ENCODE assay signal across 8 cellular contexts in genomic region chr1:227786673-227787512, GRCh38. TPM values are rescaled to one million over a fixed set of nuclear protein-coding genes. Genes with fewer than 3 reads are reported as not detected.
DNase-seq lines count a peak whose midpoint lies in the region; ATAC-seq and TF ChIP-seq lines count a peak whose summit lies in the region.

No MANE protein-coding gene starts in this region.

- ATAC-seq in stimulated activated naive CD8-positive, alpha-beta T cell treated with anti-CD3 and anti-CD28 coated beads, Interleukin-15, Interleukin-2, amounts not matched to agents 100 U/mL and 50 U/mL, for 24 hours: no peak
- ATAC-seq in HG03442 (IDR thresholded peaks at IDR 0.05; ENCODE audit: unreplicated experiment): no peak
- ATAC-seq in HG03571 (IDR thresholded peaks at IDR 0.05; ENCODE audit: unreplicated experiment): no peak

- no peaks in the 10 kb centered on the region for H3K9me3 ChIP-seq in left ventricle myocardium inferior (replicated peaks)

- H3K27me3 Mint-ChIP-seq in stimulated activated naive CD8-positive, alpha-beta T cell treated with anti-CD3 and anti-CD28 coated beads, Interleukin-15, Interleukin-2, amounts not matched to agents 100 ng/mL and 50 ng/mL, for 24 hours: peaks cover 4% of the 10 kb centered on the region
- H3K27me3 Mint-ChIP-seq in activated CD4-positive, alpha-beta memory T cell treated with anti-CD3 and anti-CD28 coated beads, Interleukin-2, amount 10 ng/mL, durations not matched to agents 7 days and 5 days: peaks cover 5% of the 10 kb centered on the region

- H3K4me3 ChIP-seq in left ventricle myocardium inferior: peak overlapping the region; percentile 73
- H3K4me3 ChIP-seq in retinal pigment epithelial cell (ENCODE audit: low read length): peak overlapping the region; percentile 65

- peaks cover 27% of the 10 kb centered on the region for H3K4me1 ChIP-seq in left ventricle myocardium inferior

- peaks cover 3% of the 10 kb centered on the region for H3K36me3 ChIP-seq in left ventricle myocardium inferior

- no peak overlapping the region for H3K27ac Mint-ChIP-seq in stimulated activated naive CD8-positive, alpha-beta T cell treated with anti-CD3 and anti-CD28 coated beads, Interleukin-15, Interleukin-2, amounts not matched to agents 100 ng/mL and 50 ng/mL, for 24 hours
- peak overlapping the region; percentile 52 for H3K27ac Mint-ChIP-seq in activated CD4-positive, alpha-beta memory T cell treated with anti-CD3 and anti-CD28 coated beads, Interleukin-2, amount 10 ng/mL, durations not matched to agents 7 days and 5 days

- peak overlapping the region; percentile 74 for H3K4me3 Mint-ChIP-seq in stimulated activated naive CD8-positive, alpha-beta T cell treated with anti-CD3 and anti-CD28 coated beads, Interleukin-15, Interleukin-2, amounts not matched to agents 100 ng/mL and 50 ng/mL, for 24 hours
- H3K4me3 Mint-ChIP-seq in activated CD4-positive, alpha-beta memory T cell treated with anti-CD3 and anti-CD28 coated beads, Interleukin-2, amount 10 ng/mL, durations not matched to agents 7 days and 5 days: peak overlapping the region; percentile 75

- peaks cover 20% of the 10 kb centered on the region for H3K27me3 ChIP-seq in left ventricle myocardium inferior (ENCODE audit: low read depth)

- DNase-seq in stimulated activated naive CD8-positive, alpha-beta T cell treated with anti-CD3 and anti-CD28 coated beads, Interleukin-15, Interleukin-2, amounts not matched to agents 100 U/mL and 50 U/mL, for 24 hours: no peak
- DNase-seq in activated CD4-positive, alpha-beta memory T cell treated with anti-CD3 and anti-CD28 coated beads, Interleukin-2, amount 10 ng/mL, durations not matched to agents 7 days and 5 days: no peak
- DNase-seq in left ventricle myocardium inferior (no peak), retinal pigment epithelial cell (ENCODE audit: low read depth) (no peak), NCI-H1105 (lab: John Stamatoyannopoulos, UW) (no peak)

- TF ChIP-seq CTCF in left ventricle myocardium inferior (IDR thresholded peaks at IDR 0.05; ENCODE audit: borderline replicate concordance): no peak
- TF ChIP-seq CTCF in retinal pigment epithelial cell (conservative IDR thresholded peaks at IDR 0.05; ENCODE audit: low read depth, low read length): no peak

- H3K27ac ChIP-seq in left ventricle myocardium inferior (replicated peaks): peak overlapping the region; percentile 70

- POLR2A ChIA-PET in activated CD4-positive, alpha-beta memory T cell treated with anti-CD3 and anti-CD28 coated beads, Interleukin-2, amount 10 ng/mL, durations not matched to agents 7 days and 5 days (lab: Charles Lee): interaction anchor here (0.7 to 1.9 kb wide), 7 partner anchors 11 to 379 kb away, joined by 3 to 9 read pairs (median 5); partner anchors contain the start of gene IBA57

- H3K36me3 Mint-ChIP-seq in stimulated activated naive CD8-positive, alpha-beta T cell treated with anti-CD3 and anti-CD28 coated beads, Interleukin-15, Interleukin-2, amounts not matched to agents 100 ng/mL and 50 ng/mL, for 24 hours (ENCODE audit: low read depth): peaks cover 8% of the 10 kb centered on the region
- H3K36me3 Mint-ChIP-seq in activated CD4-positive, alpha-beta memory T cell treated with anti-CD3 and anti-CD28 coated beads, Interleukin-2, amount 10 ng/mL, durations not matched to agents 7 days and 5 days (ENCODE audit: low read depth): peaks cover 8% of the 10 kb centered on the region

- no peaks in the 10 kb centered on the region for H3K9me3 Mint-ChIP-seq in stimulated activated naive CD8-positive, alpha-beta T cell treated with anti-CD3 and anti-CD28 coated beads, Interleukin-15, Interleukin-2, amounts not matched to agents 100 ng/mL and 50 ng/mL, for 24 hours
- H3K9me3 Mint-ChIP-seq in activated CD4-positive, alpha-beta memory T cell treated with anti-CD3 and anti-CD28 coated beads, Interleukin-2, amount 10 ng/mL, durations not matched to agents 7 days and 5 days: no peaks in the 10 kb centered on the region

- intact Hi-C loops in left ventricle myocardium inferior (cut with micrococcal nuclease): no loop called here

- CTCF ChIA-PET in activated CD4-positive, alpha-beta memory T cell treated with anti-CD3 and anti-CD28 coated beads, Interleukin-2, amount 10 ng/mL, durations not matched to agents 7 days and 5 days (lab: Charles Lee): interaction anchor here (1.1 to 1.7 kb wide), 3 partner anchors 19 to 24 kb away, joined by 3 to 13 read pairs (median 13); no protein-coding TSS in a partner anchor

- H3K4me1 Mint-ChIP-seq in stimulated activated naive CD8-positive, alpha-beta T cell treated with anti-CD3 and anti-CD28 coated beads, Interleukin-15, Interleukin-2, amounts not matched to agents 100 ng/mL and 50 ng/mL, for 24 hours (ENCODE audit: low read depth): peaks cover 15% of the 10 kb centered on the region
- H3K4me1 Mint-ChIP-seq in activated CD4-positive, alpha-beta memory T cell treated with anti-CD3 and anti-CD28 coated beads, Interleukin-2, amount 10 ng/mL, durations not matched to agents 7 days and 5 days: peaks cover 13% of the 10 kb centered on the region

RNA-seq across cellular contexts. Expression of gene PRSS38, which starts 28.6 kb away (rescaled TPM):
- total RNA-seq in activated CD4-positive, alpha-beta memory T cell treated with anti-CD3 and anti-CD28 coated beads, Interleukin-2, amount 10 ng/mL, durations not matched to agents 7 days and 5 days: not detected
- not detected for total RNA-seq in left ventricle myocardium inferior

RNA-seq across cellular contexts. Expression of gene SNAP47, which starts 51.7 kb away (rescaled TPM):
- 10 to 100 TPM; 55.3 to 59.4 TPM for total RNA-seq in activated CD4-positive, alpha-beta memory T cell treated with anti-CD3 and anti-CD28 coated beads, Interleukin-2, amount 10 ng/mL, durations not matched to agents 7 days and 5 days
- 45.9 TPM for total RNA-seq in left ventricle myocardium inferior

RNA-seq across cellular contexts. Expression of gene JMJD4, which starts 51.8 kb away (rescaled TPM):
- 10 to 100 TPM; 23.7 to 25.0 TPM for total RNA-seq in activated CD4-positive, alpha-beta memory T cell treated with anti-CD3 and anti-CD28 coated beads, Interleukin-2, amount 10 ng/mL, durations not matched to agents 7 days and 5 days
- total RNA-seq in left ventricle myocardium inferior: 7.0 TPM
